Comparison of ENCODE assay signal across 13 cellular contexts in the genomic region with DNA sequence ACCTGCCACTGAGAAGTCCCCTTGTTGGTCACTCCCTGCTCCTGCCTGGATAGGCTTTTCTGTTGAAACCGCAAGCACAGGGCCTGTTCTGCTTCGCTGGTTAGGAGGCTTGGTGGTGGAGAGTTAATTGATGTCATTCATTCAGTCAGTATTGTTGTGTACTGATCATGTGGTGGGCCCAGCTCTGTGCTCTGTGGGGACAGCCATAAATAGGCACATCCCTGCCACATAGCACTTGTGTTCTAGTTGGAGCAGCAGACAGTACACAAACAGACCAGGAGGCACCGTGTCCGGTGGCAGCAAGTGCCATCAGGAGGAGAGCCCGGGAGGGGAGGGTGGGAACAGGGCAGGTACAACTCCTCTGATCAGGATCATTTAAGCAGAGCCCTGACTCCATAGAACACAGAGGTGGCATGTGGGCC.
A peak's percentile ranks its signal among the peaks of the same experiment; 100 is the strongest.
DNase-seq lines count a peak whose midpoint lies in the region; ATAC-seq, FAIRE-seq and TF ChIP-seq lines count a peak whose summit lies in the region.
"Had no signal": no experiment of that assay in that cellular context is flagged by ENCODE, and none has a peak within 500 bp of the region (broad histone marks: within the 10 kb centered on the region; RNA-seq: fewer than 3 reads in every experiment).

No MANE protein-coding gene starts in this region.

- peak; percentile 96 for DNase-seq in DMS79 (lab: John Stamatoyannopoulos, UW)
- DNase-seq in NCI-H1436 (lab: John Stamatoyannopoulos, UW): peak; percentile 28
- peak; percentile 99 for DNase-seq in NCI-H510A treated with DMSO at 0.1 percent for 48 hours (lab: John Stamatoyannopoulos, UW)
- peak; percentile 29 for DNase-seq in left kidney (ENCODE audit: low read depth, low spot score)
- no peak for DNase-seq in GM10266 (ENCODE audit: extremely low spot score)
- no peak for DNase-seq in kidney
- DNase-seq: activated CD4-positive, alpha-beta T cell treated with anti-CD3 and anti-CD28 coated beads, Interleukin-2, amount 50 U/mL, for 1 hour; activated naive CD8-positive, alpha-beta T cell treated with anti-CD3 and anti-CD28 coated beads for 36 hours; activated T-cell treated with anti-CD3 and anti-CD28 coated beads, Interleukin-2, amount 50 U/mL, for 4 hours; hippocampal formation had no signal

- H3K9ac ChIP-seq in kidney (ENCODE audit: low read length in 2 of 2): no peak overlapping the region

- TF ChIP-seq CTCF in GM10266 (IDR thresholded peaks at IDR 0.05; ENCODE audit: control insufficient read depth, insufficient read depth, low read depth, missing control alignments): no peak
- TF ChIP-seq CTCF in kidney (IDR thresholded peaks at IDR 0.05; ENCODE audit: borderline replicate concordance, extremely low read depth, insufficient read depth): no peak

- no peaks in the 10 kb centered on the region for H3K36me3 ChIP-seq in kidney (ENCODE audit: control insufficient read depth in 1 of 2, insufficient read depth in 2 of 2, low read length in 2 of 2)

- H3K9me3 ChIP-seq in kidney (ENCODE audit: control insufficient read depth in 1 of 2, low read length in 2 of 2): no peaks in the 10 kb centered on the region

- H3K4me1 ChIP-seq in kidney (ENCODE audit: control insufficient read depth in 1 of 2, insufficient read depth in 1 of 2, low read depth in 1 of 2, low read length in 2 of 2): peaks cover 0 to 6% of the 10 kb centered on the region in 2 donors

- ATAC-seq in GM21825 (IDR thresholded peaks at IDR 0.05; ENCODE audit: unreplicated experiment): no peak
- ATAC-seq: activated T-cell treated with anti-CD3 and anti-CD28 coated beads, Interleukin-2, amount 50 U/mL, for 4 hours had no signal

- no peak overlapping the region for H3K4me3 ChIP-seq in kidney (ENCODE audit: low read length in 2 of 2)

- FAIRE-seq in kidney (lab: Jason Lieb, UNC): no peak
- FAIRE-seq: G401.6, HTR-8/SVneo had no signal

- no peak overlapping the region for H3K27ac ChIP-seq in kidney (ENCODE audit: low read depth in 2 of 2, low read length in 2 of 2)

- intact Hi-C loops in kidney (cut with DNase I): no loop called here

Comparison
In these comparisons a context has a peak if more than half of its experiments do, and no peak if none do; other contexts are left out.
1. DNase-seq: peak in DMS79 (single experiment), NCI-H1436 (single experiment), NCI-H510A treated with DMSO at 0.1 percent for 48 hours (single experiment) and left kidney (single experiment); none in GM10266 (single experiment) and kidney (single experiment).